19 cellular contexts compared by ENCODE assay signal in genomic region chr7:102403563-102403962, GRCh38. TPM values are rescaled to one million over a fixed set of nuclear protein-coding genes. Genes with fewer than 3 reads are reported as not detected.
"Had no signal": no experiment of that assay in that cellular context is flagged by ENCODE, and none has a peak within 500 bp of the region (broad histone marks: within the 10 kb centered on the region; RNA-seq: fewer than 3 reads in every experiment).

No MANE protein-coding gene starts in this region.

- H3K27me3 Mint-ChIP-seq: activated CD4-positive, alpha-beta memory T cell treated with anti-CD3 and anti-CD28 coated beads for 36 hours; naive thymus-derived CD4-positive, alpha-beta T cell; stimulated activated naive CD8-positive, alpha-beta T cell treated with anti-CD3 and anti-CD28 coated beads, Interleukin-15, Interleukin-2, amounts not matched to agents 100 ng/mL and 50 ng/mL, for 24 hours had no signal

- H3K27me3 ChIP-seq: body of pancreas had no signal

- H3K4me1 Mint-ChIP-seq: endodermal cell had no signal

- H3K27ac ChIP-seq: body of pancreas, psoas muscle had no signal

- H3K9me3 ChIP-seq: body of pancreas, psoas muscle had no signal

- H3K4me3 ChIP-seq: body of pancreas, lung, psoas muscle had no signal

- H3K4me3 Mint-ChIP-seq: activated CD4-positive, alpha-beta memory T cell treated with anti-CD3 and anti-CD28 coated beads for 36 hours; activated naive CD4-positive, alpha-beta T cell treated with anti-CD3 and anti-CD28 coated beads for 36 hours; endodermal cell; naive thymus-derived CD4-positive, alpha-beta T cell; stimulated activated naive CD8-positive, alpha-beta T cell treated with anti-CD3 and anti-CD28 coated beads, Interleukin-15, Interleukin-2, amounts not matched to agents 100 ng/mL and 50 ng/mL, for 24 hours had no signal

- DNase-seq: activated CD4-positive, alpha-beta memory T cell treated with anti-CD3 and anti-CD28 coated beads for 36 hours; activated CD4-positive, CD25-positive, alpha-beta regulatory T cell treated with anti-CD3 and anti-CD28 coated beads, Interleukin-2, amount 50 U/mL, for 72 hours; activated CD8-positive, alpha-beta memory T cell treated with anti-CD3 and anti-CD28 coated beads, Interleukin-2, amount 50 U/mL, for 48 hours; activated naive CD4-positive, alpha-beta T cell treated with anti-CD3 and anti-CD28 coated beads for 36 hours; body of pancreas; dermis blood vessel endothelial cell; endodermal cell; erythroblast; left cardiac atrium; naive thymus-derived CD4-positive, alpha-beta T cell; psoas muscle had no signal

- H3K4me1 ChIP-seq: body of pancreas, psoas muscle had no signal

- H3K9me3 Mint-ChIP-seq: activated CD4-positive, alpha-beta memory T cell treated with anti-CD3 and anti-CD28 coated beads for 36 hours; activated naive CD4-positive, alpha-beta T cell treated with anti-CD3 and anti-CD28 coated beads for 36 hours; stimulated activated naive CD8-positive, alpha-beta T cell treated with anti-CD3 and anti-CD28 coated beads, Interleukin-15, Interleukin-2, amounts not matched to agents 100 ng/mL and 50 ng/mL, for 24 hours had no signal

- ATAC-seq: body of pancreas, sciatic nerve had no signal

- H3K27ac Mint-ChIP-seq: activated CD4-positive, alpha-beta memory T cell treated with anti-CD3 and anti-CD28 coated beads for 36 hours; activated naive CD4-positive, alpha-beta T cell treated with anti-CD3 and anti-CD28 coated beads for 36 hours; stimulated activated naive CD8-positive, alpha-beta T cell treated with anti-CD3 and anti-CD28 coated beads, Interleukin-15, Interleukin-2, amounts not matched to agents 100 ng/mL and 50 ng/mL, for 24 hours had no signal

RNA-seq across cellular contexts. Expression of gene SPDYE6, which starts 47.3 kb away (rescaled TPM):
- total RNA-seq: activated CD4-positive, alpha-beta memory T cell treated with anti-CD3 and anti-CD28 coated beads for 36 hours; activated naive CD4-positive, alpha-beta T cell treated with anti-CD3 and anti-CD28 coated beads for 36 hours; body of pancreas; dermis blood vessel endothelial cell; endodermal cell; left cardiac atrium; lung; mononuclear cell; omental fat pad; psoas muscle; sciatic nerve; T-helper 2 cell treated with Interferon-gamma antibody and Interleukin-4, amounts not matched to agents 100 ng/mL and 5 ng/mL, for 36 hours; temporal lobe; ureter had no signal
